In genomic region chr6:42320762-42321161, GRCh38 we compare ENCODE assay signal across 27 cellular contexts.
DNase-seq lines count a peak whose midpoint lies in the region; ATAC-seq lines count a peak whose summit lies in the region.
"Had no signal": no experiment of that assay in that cellular context is flagged by ENCODE, and none has a peak within 500 bp of the region (broad histone marks: within the 10 kb centered on the region; RNA-seq: fewer than 3 reads in every experiment).

No MANE protein-coding gene starts in this region.

- DNase-seq in A172 (ENCODE audit: low spot score) (peak; percentile 51), EL (peak; percentile 74), T-helper 17 cell (no peak), nucleus accumbens (lab: John Stamatoyannopoulos, UW) (no peak), 8988T (no peak), NOMO-1 treated with DMSO at 0.1 percent for 48 hours (lab: John Stamatoyannopoulos, UW; ENCODE audit: unreplicated experiment) (no peak)
- no peak for DNase-seq in effector memory CD8-positive, alpha-beta T cell
- DNase-seq in effector CD4-positive, alpha-beta T cell, result no peak
- DNase-seq: activated CD8-positive, alpha-beta memory T cell treated with anti-CD3 and anti-CD28 coated beads, Interleukin-2, amount 50 U/mL, for 4 hours; activated effector memory CD4-positive, alpha-beta T cell treated with Interleukin-2 at 50 U/mL for 16 hours; activated naive CD8-positive, alpha-beta T cell treated with anti-CD3 and anti-CD28 coated beads, Interleukin-2, amount 10 ng/mL, durations not matched to agents 7 days and 5 days; Calu3; DMS79 treated with DMSO at 0.1 percent for 48 hours; effector CD8-positive, alpha-beta T cell; hippocampal formation; immature natural killer cell; NCI-H1694 treated with DMSO at 0.1 percent for 48 hours; NCI-H2171; NCI-H526; occipital lobe; psoas muscle; sigmoid colon; stimulated activated CD4-positive, alpha-beta T cell treated with anti-CD3 and anti-CD28 coated beads, Interleukin-4, amount 100 ng/mL, for 4 hours; stimulated activated naive B cell treated with anti-CD40 and anti-IgM and Interleukin-4, amounts not matched to agents 10 μg/mL and 1 μg/mL and 100 μg/mL, for 72 hours; SW 1271; upper lobe of left lung had no signal

- H3K9me3 Mint-ChIP-seq in effector memory CD8-positive, alpha-beta T cell, result no peaks in the 10 kb centered on the region
- H3K9me3 Mint-ChIP-seq: immature natural killer cell had no signal

- H3K9me3 ChIP-seq in T-helper 17 cell (ENCODE audit: control insufficient read depth, low read length, poor library complexity, severe bottlenecking), result no peaks in the 10 kb centered on the region
- H3K9me3 ChIP-seq: sigmoid colon, upper lobe of left lung had no signal

- H3K36me3 Mint-ChIP-seq in T-helper 17 cell (ENCODE audit: low read depth), result peaks cover 2% of the 10 kb centered on the region
- H3K36me3 Mint-ChIP-seq in effector memory CD8-positive, alpha-beta T cell (ENCODE audit: insufficient read depth), result peaks cover 2% of the 10 kb centered on the region

- H3K27ac Mint-ChIP-seq in T-helper 17 cell, result peak overlapping the region; percentile 37
- H3K27ac Mint-ChIP-seq in effector memory CD8-positive, alpha-beta T cell, result peak overlapping the region; percentile 85 to 92
- H3K27ac Mint-ChIP-seq: activated naive CD8-positive, alpha-beta T cell treated with anti-CD3 and anti-CD28 coated beads, Interleukin-2, amount 10 ng/mL, durations not matched to agents 7 days and 5 days; stimulated activated naive B cell treated with anti-CD40 and anti-IgM and Interleukin-4, amounts not matched to agents 10 μg/mL and 1 μg/mL and 100 μg/mL, for 72 hours had no signal

- H3K27me3 Mint-ChIP-seq in T-helper 17 cell, result no peaks in the 10 kb centered on the region
- no peaks in the 10 kb centered on the region for H3K27me3 Mint-ChIP-seq in effector memory CD8-positive, alpha-beta T cell
- H3K27me3 Mint-ChIP-seq: activated naive CD8-positive, alpha-beta T cell treated with anti-CD3 and anti-CD28 coated beads, Interleukin-2, amount 10 ng/mL, durations not matched to agents 7 days and 5 days; stimulated activated naive B cell treated with anti-CD40 and anti-IgM and Interleukin-4, amounts not matched to agents 10 μg/mL and 1 μg/mL and 100 μg/mL, for 72 hours had no signal

- ATAC-seq in T-helper 17 cell, result no peak
- no peak for ATAC-seq in effector memory CD8-positive, alpha-beta T cell (replicated peaks)
- ATAC-seq: left lobe of liver; psoas muscle; stimulated activated naive B cell treated with anti-CD40 and anti-IgM and Interleukin-4, amounts not matched to agents 10 μg/mL and 1 μg/mL and 100 μg/mL, for 72 hours had no signal

- H3K4me1 Mint-ChIP-seq in T-helper 17 cell, result peaks cover 18% of the 10 kb centered on the region
- H3K4me1 Mint-ChIP-seq in effector memory CD8-positive, alpha-beta T cell (ENCODE audit: low read depth in 2 of 2), result peaks cover 44 to 67% of the 10 kb centered on the region in 2 donors

- no peak overlapping the region for H3K4me3 Mint-ChIP-seq in T-helper 17 cell
- H3K4me3 Mint-ChIP-seq in effector memory CD8-positive, alpha-beta T cell, result peak overlapping the region; percentile 40 to 71
- H3K4me3 Mint-ChIP-seq: activated naive CD8-positive, alpha-beta T cell treated with anti-CD3 and anti-CD28 coated beads, Interleukin-2, amount 10 ng/mL, durations not matched to agents 7 days and 5 days; immature natural killer cell; stimulated activated naive B cell treated with anti-CD40 and anti-IgM and Interleukin-4, amounts not matched to agents 10 μg/mL and 1 μg/mL and 100 μg/mL, for 72 hours had no signal

Comparison
In these comparisons a context has a peak if more than half of its experiments do, and no peak if none do; other contexts are left out.
1. DNase-seq: peak in A172 (single experiment) and EL (single experiment); none in T-helper 17 cell (0 of 3), effector memory CD8-positive, alpha-beta T cell (0 of 3), nucleus accumbens (0 of 56), 8988T (single experiment), effector CD4-positive, alpha-beta T cell (single experiment) and NOMO-1 treated with DMSO at 0.1 percent for 48 hours (single experiment).